Comparison of ENCODE assay signal across 1 cellular context in genomic region chr1:228513244-228513900, GRCh38.
A peak's percentile ranks its signal among the peaks of the same experiment; 100 is the strongest.
TF ChIP-seq lines count a peak whose summit lies in the region.

No MANE protein-coding gene starts in this region.

TF ChIP-seq in K562, 482 proteins besides CTCF, POLR2A, EP300 and RAD21 (continued from another document and continues in another):
- TF ChIP-seq CREB3L1 (IDR thresholded peaks at IDR 0.05; ENCODE audit: borderline replicate concordance, low read depth) (peak; percentile 49; the same call in 1 of the 2 replicates), TBL1XR1 (IDR thresholded peaks at IDR 0.05; ENCODE audit: low read length in 2 of 2) (peak; percentile 98 to 99; a peak in 3 of 4 replicates), ZNF23 (CRISPR knock-in tag; IDR thresholded peaks at IDR 0.05) (peak; percentile 63; the same call in 1 of the 2 replicates), RREB1 (CRISPR knock-in tag; IDR thresholded peaks at IDR 0.05) (peak; percentile 54; the same call in 1 of the 2 replicates), CUX1 (CRISPR knock-in tag; IDR thresholded peaks at IDR 0.05) (peak; percentile 92; the same call in 1 of the 2 replicates), ATF7 (IDR thresholded peaks at IDR 0.05) (peak; percentile 84; the same call in 1 of the 2 replicates), PML (IDR thresholded peaks at IDR 0.05; ENCODE audit: low read length) (peak; percentile 99), MTF1 (CRISPR knock-in tag; IDR thresholded peaks at IDR 0.05; ENCODE audit: borderline replicate concordance) (no peak; the same call in 1 of the 2 replicates), RERE (CRISPR knock-in tag; IDR thresholded peaks at IDR 0.05; ENCODE audit: borderline replicate concordance) (no peak), VEZF1 (CRISPR knock-in tag; IDR thresholded peaks at IDR 0.05) (peak; percentile 86), SMAD4 (CRISPR knock-in tag; conservative IDR thresholded peaks at IDR 0.05) (peak; percentile 100), DACH1 (IDR thresholded peaks at IDR 0.05; ENCODE audit: partially characterized antibody) (peak; percentile 95), CREB3 (tag; conservative IDR thresholded peaks at IDR 0.05; ENCODE audit: low read depth) (peak; percentile 84), ARID4B (CRISPR knock-in tag; IDR thresholded peaks at IDR 0.05) (peak; percentile 63; the same call in 1 of the 2 replicates), CREM (IDR thresholded peaks at IDR 0.05; ENCODE audit: low read depth) (peak; percentile 84), L3MBTL2 (IDR thresholded peaks at IDR 0.05) (peak; percentile 87), ID3 (CRISPR knock-in tag; IDR thresholded peaks at IDR 0.05) (no peak), ID3 (tag; IDR thresholded peaks at IDR 0.05) (peak; percentile 87; the same call in 1 of the 2 replicates), ETV5 (CRISPR knock-in tag; IDR thresholded peaks at IDR 0.05; ENCODE audit: low read depth) (no peak; the same call in 1 of the 2 replicates), CBX8 (IDR thresholded peaks at IDR 0.05; ENCODE audit: borderline replicate concordance, extremely low read depth, low read depth, low read length, poor library complexity, severe bottlenecking) (no peak), RBM17 (IDR thresholded peaks at IDR 0.05; ENCODE audit: borderline replicate concordance, low read depth, low read length) (no peak)
